1 cellular context compared by ENCODE assay signal in genomic region chr1:95072117-95072516, GRCh38.
A peak's percentile ranks its signal among the peaks of the same experiment; 100 is the strongest.
TF ChIP-seq lines count a peak whose summit lies in the region.

No MANE protein-coding gene starts in this region.

TF ChIP-seq in HepG2, 621 proteins besides CTCF, POLR2A, EP300 and RAD21:
- no peak for TF ChIP-seq MLX (CRISPR knock-in tag; IDR thresholded peaks at IDR 0.05)
- TF ChIP-seq ZNF430 (CRISPR knock-in tag; IDR thresholded peaks at IDR 0.05) = peak; percentile 24; the same call in 1 of the 2 replicates
- TF ChIP-seq NKX3-1 (CRISPR knock-in tag; IDR thresholded peaks at IDR 0.05) = no peak
- no peak for TF ChIP-seq ZNF597 (CRISPR knock-in tag; IDR thresholded peaks at IDR 0.05)
TF ChIP-seq in HepG2: peak in this region for 1.
